Comparison of ENCODE assay signal across 23 cellular contexts in genomic region chr16:11420895-11421294, GRCh38.
DNase-seq lines count a peak whose midpoint lies in the region; ATAC-seq, FAIRE-seq and TF ChIP-seq lines count a peak whose summit lies in the region.
"Had no signal": no experiment of that assay in that cellular context is flagged by ENCODE, and none has a peak within 500 bp of the region (broad histone marks: within the 10 kb centered on the region; RNA-seq: fewer than 3 reads in every experiment).

No MANE protein-coding gene starts in this region.

- H3K36me3 Mint-ChIP-seq in Caco-2 (ENCODE audit: insufficient read depth, unreplicated experiment) (no peaks in the 10 kb centered on the region), T-helper 17 cell (ENCODE audit: low read depth) (peaks cover 4% of the 10 kb centered on the region)
- H3K36me3 Mint-ChIP-seq: CD8-positive, alpha-beta memory T cell had no signal

- H3K4me3 Mint-ChIP-seq in Caco-2 (ENCODE audit: unreplicated experiment), result no peak overlapping the region
- H3K4me3 Mint-ChIP-seq in T-helper 17 cell, result no peak overlapping the region
- H3K4me3 Mint-ChIP-seq: CD4-positive, alpha-beta T cell; CD8-positive, alpha-beta memory T cell had no signal

- TF ChIP-seq POLR2A in HepG2 (IDR thresholded peaks at IDR 0.05; ENCODE audit: insufficient read depth in 1 of 2, low read depth in 2 of 2, low read length in 2 of 2), result no peak

- H3K9ac ChIP-seq in BLaER1 (no peak overlapping the region), HepG2 (ENCODE audit: insufficient read depth, low read depth, low read length) (no peak overlapping the region)
- H3K9ac ChIP-seq: BLaER1 treated with 17β-estradiol and CSF1 and Interleukin-3, amounts not matched to agents 10 nM and 100 nM had no signal

- no peaks in the 10 kb centered on the region for H3K9me3 Mint-ChIP-seq in Caco-2 (ENCODE audit: unreplicated experiment)
- H3K9me3 Mint-ChIP-seq: CD4-positive, alpha-beta T cell had no signal

- TF ChIP-seq EP300 in HepG2 (IDR thresholded peaks at IDR 0.05; ENCODE audit: low read depth in 2 of 2, low read length in 2 of 2) (no peak), HepG2 (CRISPR knock-in tag; IDR thresholded peaks at IDR 0.05; ENCODE audit: borderline replicate concordance) (no peak)

- no peak for DNase-seq in HepG2 (ENCODE audit: low spot score)
- DNase-seq in osteoblast (ENCODE audit: insufficient read length, low spot score, missing footprints), result peak; percentile 72
- no peak for DNase-seq in Caco-2
- no peak for DNase-seq in GM13976 (ENCODE audit: low spot score)
- no peak for DNase-seq in T-helper 17 cell
- DNase-seq: 8988T; ACHN; BE2C; Calu3; CD4-positive, alpha-beta T cell; CD8-positive, alpha-beta memory T cell; COR-L47; DMS79 treated with DMSO at 0.1 percent for 48 hours; GF-D8 had no signal

- intact Hi-C loops in HepG2 (cut with micrococcal nuclease; ENCODE audit: unreplicated experiment) (no loop called here), Caco-2 (cut with micrococcal nuclease; ENCODE audit: unreplicated experiment) (no loop called here)

- H3K27ac Mint-ChIP-seq in Caco-2 (ENCODE audit: unreplicated experiment), result no peak overlapping the region
- H3K27ac Mint-ChIP-seq in T-helper 17 cell, result no peak overlapping the region
- H3K27ac Mint-ChIP-seq: CD4-positive, alpha-beta T cell; CD8-positive, alpha-beta memory T cell had no signal

- CTCF ChIA-PET in HEK293 (lab: Yijun Ruan, JAX) (no interaction called here), HepG2 (lab: Yijun Ruan, JAX; ENCODE audit: low intra/inter-chr PET ratio, low total read pairs) (no interaction called here), Caco-2 (lab: Charles Lee) (interaction anchor here (0.5 kb wide), 1 partner anchor 204 kb away, joined by 3 read pairs; no protein-coding TSS in a partner anchor)

- ATAC-seq in HepG2, result peak; percentile 53
- no peak for ATAC-seq in T-helper 17 cell

- H3K4me2 ChIP-seq in BLaER1, result no peak overlapping the region
- no peak overlapping the region for H3K4me2 ChIP-seq in HepG2 (ENCODE audit: low read depth, low read length)
- H3K4me2 ChIP-seq in osteoblast (ENCODE audit: insufficient read depth, low read length), result no peak overlapping the region
- H3K4me2 ChIP-seq: BLaER1 treated with 17β-estradiol and CSF1 and Interleukin-3, amounts not matched to agents 10 nM and 100 nM had no signal

- peaks cover 42% of the 10 kb centered on the region for H3K4me1 ChIP-seq in BLaER1
- no peaks in the 10 kb centered on the region for H3K4me1 ChIP-seq in HEK293 (ENCODE audit: control insufficient read depth, insufficient read depth, low read length)
- H3K4me1 ChIP-seq in HepG2 (ENCODE audit: insufficient read depth, low read length), result peaks cover 18% of the 10 kb centered on the region
- no peaks in the 10 kb centered on the region for H3K4me1 ChIP-seq in osteoblast (ENCODE audit: insufficient read depth, low read length)
- H3K4me1 ChIP-seq in Caco-2, result no peaks in the 10 kb centered on the region
- H3K4me1 ChIP-seq: BE2C had no signal

- peak overlapping the region; percentile 46 for H3K27ac ChIP-seq in BLaER1
- H3K27ac ChIP-seq in HEK293 (ENCODE audit: extremely low read depth, low read depth, low read length), result no peak overlapping the region
- no peak overlapping the region for H3K27ac ChIP-seq in HepG2 (ENCODE audit: extremely low read length, insufficient read depth, low read length)
- no peak overlapping the region for H3K27ac ChIP-seq in osteoblast (ENCODE audit: low read depth, low read length)
- H3K27ac ChIP-seq: C4-2B had no signal

- H4K20me1 ChIP-seq in BLaER1 (no peaks in the 10 kb centered on the region), HepG2 (ENCODE audit: insufficient read depth, low read length) (no peaks in the 10 kb centered on the region), osteoblast (ENCODE audit: insufficient read depth, low read length) (no peaks in the 10 kb centered on the region)
- H4K20me1 ChIP-seq: BLaER1 treated with 17β-estradiol and CSF1 and Interleukin-3, amounts not matched to agents 10 nM and 100 nM had no signal

- WGBS in HepG2 (ENCODE audit: low lambda C conversion rate), result 86% methylated on average over 1 of the region's 3 CpGs

- no peak for FAIRE-seq in HepG2 (lab: Jason Lieb, UNC)
- FAIRE-seq: A204.1, D721Med, G401.6, GM12891, GM18507 had no signal

- H3K36me3 ChIP-seq in BLaER1, result no peaks in the 10 kb centered on the region
- H3K36me3 ChIP-seq in HEK293 (ENCODE audit: control insufficient read depth in 2 of 2, insufficient read depth in 1 of 2, low read length in 2 of 2), result no peaks in the 10 kb centered on the region
- no peaks in the 10 kb centered on the region for H3K36me3 ChIP-seq in HepG2 (replicated peaks in 1 of 2; ENCODE audit: control insufficient read depth in 1 of 2, insufficient read depth in 2 of 2, low read length in 2 of 2)
- H3K36me3 ChIP-seq in osteoblast (ENCODE audit: insufficient read depth, low read length), result no peaks in the 10 kb centered on the region
- no peaks in the 10 kb centered on the region for H3K36me3 ChIP-seq in Caco-2 (ENCODE audit: control insufficient read depth, insufficient read depth, low read length)
- H3K36me3 ChIP-seq: BE2C; BLaER1 treated with 17β-estradiol and CSF1 and Interleukin-3, amounts not matched to agents 10 nM and 100 nM had no signal

- H3K79me2 ChIP-seq in HepG2 (ENCODE audit: insufficient read depth, low read length) (no peaks in the 10 kb centered on the region), osteoblast (ENCODE audit: insufficient read depth, low read length) (no peaks in the 10 kb centered on the region)

- H3K4me3 ChIP-seq in BLaER1, result no peak overlapping the region
- no peak overlapping the region for H3K4me3 ChIP-seq in HEK293 (ENCODE audit: low read depth, low read length)
- no peak overlapping the region for H3K4me3 ChIP-seq in HepG2 (replicated peaks in 1 of 3; ENCODE audit: insufficient read depth in 1 of 3, low read depth in 2 of 3, low read length in 3 of 3)
- no peak overlapping the region for H3K4me3 ChIP-seq in osteoblast (ENCODE audit: insufficient read depth, low read length)
- no peak overlapping the region for H3K4me3 ChIP-seq in Caco-2 (ENCODE audit: low read depth, low read length)
- H3K4me3 ChIP-seq: BLaER1 treated with 17β-estradiol and CSF1 and Interleukin-3, amounts not matched to agents 10 nM and 100 nM had no signal

- in situ Hi-C loops in HepG2 (cut with HindIII; ENCODE audit: extremely low pct_ligation_motif_present, low pct_unique_long_range_greater_than_20kb), result loop anchor here (25.0 kb wide), 1 partner anchor 91 kb away; no protein-coding TSS in a partner anchor
- in situ Hi-C loops in GM13976 (cut with MboI; ENCODE audit: low sequenced_read_pairs, unreplicated experiment), result no loop called here

- H3K27me3 ChIP-seq in BLaER1 (no peaks in the 10 kb centered on the region), HepG2 (ENCODE audit: control insufficient read depth in 1 of 2, insufficient read depth in 2 of 2, low read length in 2 of 2) (peaks cover 19 to 52% of the 10 kb centered on the region in 2 experiments), osteoblast (ENCODE audit: insufficient read depth, low read length) (no peaks in the 10 kb centered on the region), Caco-2 (replicated peaks; ENCODE audit: control insufficient read depth, insufficient read depth, low read length) (no peaks in the 10 kb centered on the region)
- H3K27me3 ChIP-seq: BE2C had no signal

- H3K4me1 Mint-ChIP-seq in Caco-2 (ENCODE audit: low read depth, unreplicated experiment), result no peaks in the 10 kb centered on the region
- no peaks in the 10 kb centered on the region for H3K4me1 Mint-ChIP-seq in T-helper 17 cell
- H3K4me1 Mint-ChIP-seq: CD8-positive, alpha-beta memory T cell had no signal

- TF ChIP-seq CTCF in HEK293 (tag by site-specific recombination; IDR thresholded peaks at IDR 0.05) (no peak), HepG2 (CRISPR knock-in tag; IDR thresholded peaks at IDR 0.05) (no peak), osteoblast (IDR thresholded peaks at IDR 0.05; ENCODE audit: extremely low read depth, low read depth, low read length) (no peak), Caco-2 (IDR thresholded peaks at IDR 0.05; ENCODE audit: insufficient read depth in 1 of 2, low read depth in 1 of 2, low read length in 1 of 2, severe bottlenecking in 1 of 2, unreplicated experiment in 1 of 2) (no peak), GM13976 (IDR thresholded peaks at IDR 0.05; ENCODE audit: borderline replicate concordance, control extremely low read depth, extremely low read depth, insufficient read depth, missing control alignments) (no peak)

- no peak overlapping the region for H2AFZ ChIP-seq in HepG2 (ENCODE audit: low read length)
- H2AFZ ChIP-seq in osteoblast (ENCODE audit: low read length), result no peak overlapping the region

- no peaks in the 10 kb centered on the region for H3K27me3 Mint-ChIP-seq in Caco-2 (ENCODE audit: insufficient read depth, unreplicated experiment)
- H3K27me3 Mint-ChIP-seq in T-helper 17 cell, result peaks cover 4% of the 10 kb centered on the region
- H3K27me3 Mint-ChIP-seq: CD4-positive, alpha-beta T cell had no signal

- no peak for TF ChIP-seq RAD21 in HepG2 (CRISPR knock-in tag; IDR thresholded peaks at IDR 0.05)

- H3K9me3 ChIP-seq in BLaER1, result peaks cover 4% of the 10 kb centered on the region; the same call in 1 of the 2 replicates
- H3K9me3 ChIP-seq in HEK293 (ENCODE audit: control insufficient read depth, insufficient read depth, low read depth, low read length), result no peaks in the 10 kb centered on the region
- H3K9me3 ChIP-seq in HepG2 (ENCODE audit: low read length), result no peaks in the 10 kb centered on the region
- H3K9me3 ChIP-seq in osteoblast (ENCODE audit: low read depth, low read length), result no peaks in the 10 kb centered on the region
- H3K9me3 ChIP-seq in Caco-2, result no peaks in the 10 kb centered on the region
- no peaks in the 10 kb centered on the region for H3K9me3 ChIP-seq in T-helper 17 cell (ENCODE audit: control insufficient read depth, low read length, poor library complexity, severe bottlenecking)
- H3K9me3 ChIP-seq: BE2C had no signal

- POLR2A ChIA-PET in HEK293 (lab: Yijun Ruan, JAX), result no interaction called here
- POLR2A ChIA-PET in HepG2 (lab: Yijun Ruan, JAX), result no interaction called here
- POLR2A ChIA-PET in Caco-2 (lab: Charles Lee), result no interaction called here

- BruUV-seq in HepG2 (replicated peaks; lab: Mats Ljungman, UMichigan) (no TSS peak), Caco-2 (replicated peaks; lab: Mats Ljungman, UMichigan) (no TSS peak)

TF ChIP-seq in HEK293, 187 proteins besides CTCF, POLR2A, EP300 and RAD21:
- TF ChIP-seq ZIC2 (tag by site-specific recombination; IDR thresholded peaks at IDR 0.05) (peak; percentile 31; the same call in 1 of the 2 replicates), ZNF169 (tag by site-specific recombination; IDR thresholded peaks at IDR 0.05) (no peak)

TF ChIP-seq in HepG2, 621 proteins besides CTCF, POLR2A, EP300 and RAD21 (continues in another document):
- TF ChIP-seq ZNF12 (CRISPR knock-in tag; IDR thresholded peaks at IDR 0.05) (no peak), ZBTB8A (CRISPR knock-in tag; IDR thresholded peaks at IDR 0.05; ENCODE audit: borderline replicate concordance, low read depth) (no peak), BORCS8-MEF2B (CRISPR knock-in tag; IDR thresholded peaks at IDR 0.05) (no peak), ARID2 (CRISPR knock-in tag; IDR thresholded peaks at IDR 0.05; ENCODE audit: borderline replicate concordance) (no peak), ZBTB7A (CRISPR knock-in tag; IDR thresholded peaks at IDR 0.05) (0 out of 2 replicates have a peak, but pooled peaks have one; percentile 0), KAT7 (CRISPR knock-in tag; IDR thresholded peaks at IDR 0.05; ENCODE audit: borderline replicate concordance) (no peak), ZEB1 (IDR thresholded peaks at IDR 0.05; ENCODE audit: insufficient replicate concordance, low read depth) (no peak)
